ENCODE assay signal across 22 cellular contexts in the genomic region with DNA sequence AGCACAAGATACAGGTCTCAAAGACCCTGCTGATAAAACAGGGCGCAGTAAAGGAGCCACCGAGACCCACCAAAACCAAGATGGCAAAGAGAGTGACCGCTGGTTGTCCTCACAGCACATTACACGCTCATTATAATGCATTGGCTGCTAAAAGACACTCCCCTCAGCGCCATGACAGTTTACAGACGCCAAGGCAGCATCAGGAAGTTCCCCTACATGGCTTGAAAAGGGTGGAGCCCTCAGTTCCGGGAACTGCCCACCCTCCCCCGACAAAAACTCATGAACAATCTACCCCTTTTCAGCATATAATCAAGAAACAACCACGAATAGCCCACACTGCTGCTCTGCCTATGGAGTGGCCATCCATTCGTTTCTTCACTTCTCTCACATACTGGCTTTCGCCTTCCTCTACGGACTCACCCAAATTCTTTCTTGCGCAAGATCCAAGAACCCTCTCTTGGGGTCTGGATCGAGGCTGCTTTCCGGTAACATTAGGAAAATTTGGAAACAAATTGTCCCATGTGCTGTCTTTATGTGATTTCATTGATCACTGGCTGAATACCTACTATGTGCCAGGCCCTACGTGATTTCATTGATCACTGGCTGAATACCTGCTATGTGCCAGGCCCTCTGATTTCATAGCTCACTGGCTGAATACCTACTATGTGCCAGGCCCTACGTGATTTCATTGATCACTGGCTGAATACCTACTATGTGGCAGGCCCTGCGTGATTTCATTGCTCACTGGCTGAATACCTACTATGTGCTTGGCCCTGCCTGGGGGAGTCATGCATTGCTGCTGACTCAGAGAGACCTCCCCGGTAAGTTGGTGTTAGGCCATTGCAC.
"Had no signal": no experiment of that assay in that cellular context is flagged by ENCODE, and none has a peak within 500 bp of the region (broad histone marks: within the 10 kb centered on the region; RNA-seq: fewer than 3 reads in every experiment).

No MANE protein-coding gene starts in this region.

- H3K36me3 ChIP-seq: Peyer's patch had no signal

- DNase-seq: activated CD4-positive, alpha-beta T cell treated with anti-CD3 and anti-CD28 coated beads for 48 hours; activated CD4-positive, alpha-beta T cell treated with anti-CD3 and anti-CD28 coated beads, Interleukin-2, amount 50 U/mL, for 4 hours; activated CD4-positive, CD25-positive, alpha-beta regulatory T cell treated with anti-CD3 and anti-CD28 coated beads, Interleukin-2, amount 50 U/mL, for 72 hours; activated CD8-positive, alpha-beta memory T cell treated with anti-CD3 and anti-CD28 coated beads for 24 hours; activated gamma-delta T cell; activated naive CD4-positive, alpha-beta T cell treated with anti-CD3 and anti-CD28 coated beads for 36 hours; activated T-cell treated with anti-CD3 and anti-CD28 coated beads, Interleukin-2, amount 50 U/mL, for 4 hours; NCI-H1105 treated with DMSO at 0.1 percent for 48 hours; NCI-H1436 treated with DMSO at 0.1 percent for 48 hours; NCI-H1930; NCI-H2107; NCI-H510A treated with DMSO at 0.1 percent for 48 hours; NCI-H69; NK-92 treated with Interleukin-12 subunit alpha and Interleukin-12 subunit beta, amount 100 ng/mL, for 24 hours; Peyer's patch; SHP77 treated with DMSO at 0.1 percent for 48 hours; T-helper 17 cell; T-helper 9 cell had no signal

- H3K27me3 ChIP-seq: Peyer's patch had no signal

- ATAC-seq: activated T-cell treated with anti-CD3 and anti-CD28 coated beads, Interleukin-2, amount 50 U/mL, for 4 hours; T-helper 17 cell; WTC11 had no signal

- H3K4me1 ChIP-seq: Peyer's patch had no signal

- H3K4me3 ChIP-seq: Peyer's patch had no signal

- H3K4me2 ChIP-seq: KMS-11 had no signal

- H3K9ac ChIP-seq: KMS-11 had no signal

- FAIRE-seq: astrocyte had no signal

- H3K27ac ChIP-seq: KMS-11, Peyer's patch, RWPE1 had no signal
